In genomic region chr5:131381011-131381410, GRCh38 we compare ENCODE assay signal across 10 cellular contexts.
DNase-seq lines count a peak whose midpoint lies in the region; ATAC-seq and TF ChIP-seq lines count a peak whose summit lies in the region.
"Had no signal": no experiment of that assay in that cellular context is flagged by ENCODE, and none has a peak within 500 bp of the region (broad histone marks: within the 10 kb centered on the region; RNA-seq: fewer than 3 reads in every experiment).

No MANE protein-coding gene starts in this region.

- H3K27ac Mint-ChIP-seq in activated naive CD4-positive, alpha-beta T cell treated with anti-CD3 and anti-CD28 coated beads, Interleukin-2, amount 50 U/mL, for 24 hours: peak overlapping the region; percentile 100
- H3K27ac Mint-ChIP-seq in mesothelial cell of epicardium: peak overlapping the region; percentile 39

- no peak for ATAC-seq in HG03520 (IDR thresholded peaks at IDR 0.05; ENCODE audit: unreplicated experiment)

- no peaks in the 10 kb centered on the region for H3K27me3 ChIP-seq in adipocyte (replicated peaks; ENCODE audit: control insufficient read depth, insufficient read depth, low read length)

- no peaks in the 10 kb centered on the region for H3K9me3 ChIP-seq in adipocyte (ENCODE audit: control insufficient read depth, low read length)

- H3K9me3 Mint-ChIP-seq in activated naive CD4-positive, alpha-beta T cell treated with anti-CD3 and anti-CD28 coated beads, Interleukin-2, amount 50 U/mL, for 24 hours: peaks cover 5% of the 10 kb centered on the region
- H3K9me3 Mint-ChIP-seq in mesothelial cell of epicardium: no peaks in the 10 kb centered on the region

- H3K4me3 Mint-ChIP-seq in activated naive CD4-positive, alpha-beta T cell treated with anti-CD3 and anti-CD28 coated beads, Interleukin-2, amount 50 U/mL, for 24 hours: peak overlapping the region; percentile 66
- H3K4me3 Mint-ChIP-seq in mesothelial cell of epicardium: no peak overlapping the region

- peak overlapping the region; percentile 16 for H3K4me3 ChIP-seq in adipocyte (ENCODE audit: low read length)

- peaks cover 23% of the 10 kb centered on the region for H3K36me3 Mint-ChIP-seq in activated naive CD4-positive, alpha-beta T cell treated with anti-CD3 and anti-CD28 coated beads, Interleukin-2, amount 50 U/mL, for 24 hours
- H3K36me3 Mint-ChIP-seq in mesothelial cell of epicardium: no peaks in the 10 kb centered on the region

- H3K36me3 ChIP-seq in adipocyte (ENCODE audit: control insufficient read depth, insufficient read depth, low read length, severe bottlenecking): no peaks in the 10 kb centered on the region

- TF ChIP-seq CTCF in mesothelial cell of epicardium (IDR thresholded peaks at IDR 0.05; ENCODE audit: unreplicated experiment) (no peak), GM13977 (IDR thresholded peaks at IDR 0.05; ENCODE audit: extremely low read depth, insufficient read depth, missing control alignments) (no peak)

- H3K4me1 Mint-ChIP-seq in activated naive CD4-positive, alpha-beta T cell treated with anti-CD3 and anti-CD28 coated beads, Interleukin-2, amount 50 U/mL, for 24 hours: peaks cover 93% of the 10 kb centered on the region
- peaks cover 10% of the 10 kb centered on the region for H3K4me1 Mint-ChIP-seq in mesothelial cell of epicardium

- no peaks in the 10 kb centered on the region for H3K27me3 Mint-ChIP-seq in activated naive CD4-positive, alpha-beta T cell treated with anti-CD3 and anti-CD28 coated beads, Interleukin-2, amount 50 U/mL, for 24 hours
- no peaks in the 10 kb centered on the region for H3K27me3 Mint-ChIP-seq in mesothelial cell of epicardium (ENCODE audit: low read depth)

- in situ Hi-C loops in GM13977 (cut with MboI; ENCODE audit: low pct_unique_long_range_greater_than_20kb, low sequenced_read_pairs, unreplicated experiment): loop anchor here (10.0 kb wide), 2 partner anchors 96 to 216 kb away; partner anchors contain the start of gene HINT1

- DNase-seq in activated naive CD4-positive, alpha-beta T cell treated with Interleukin-2 at 50 U/mL for 16 hours: no peak
- DNase-seq in adipocyte (ENCODE audit: low read depth) (peak; percentile 54), mesothelial cell of epicardium (ENCODE audit: low spot score in 2 of 2, unreplicated experiment in 2 of 2) (no peak), amygdala (lab: John Stamatoyannopoulos, UW) (no peak), hippocampal formation (lab: John Stamatoyannopoulos, UW) (no peak), GM13977 (ENCODE audit: low spot score) (no peak)
- DNase-seq: central memory CD4-positive, alpha-beta T cell; KBM-7 had no signal

- peaks cover 59% of the 10 kb centered on the region for H3K4me1 ChIP-seq in adipocyte (ENCODE audit: control insufficient read depth, insufficient read depth, low read length)

- peak overlapping the region; percentile 33 for H3K9ac ChIP-seq in adipocyte (ENCODE audit: low read length)
